In genomic region chr10:14879801-14880193, GRCh38 we compare ENCODE assay signal across 8 cellular contexts. TPM values are rescaled to one million over a fixed set of nuclear protein-coding genes. Genes with fewer than 3 reads are reported as not detected.
DNase-seq lines count a peak whose midpoint lies in the region; ATAC-seq, FAIRE-seq and TF ChIP-seq lines count a peak whose summit lies in the region.

No MANE protein-coding gene starts in this region.

- intact Hi-C loops in left ventricle myocardium inferior (cut with micrococcal nuclease) (no loop called here), cardiac septum (cut with DNase I) (loop anchor here (2.0 to 5.0 kb wide), 3 partner anchors 41 to 277 kb away; partner anchors contain the start of genes CDNF, HSPA14, MEIG1 and MSANTD7), GM12878 (cut with micrococcal nuclease; ENCODE audit: unreplicated experiment) (loop anchor here (2.0 to 10.0 kb wide), 4 partner anchors 42 to 225 kb away; partner anchors contain the start of genes CDNF, HSPA14, MEIG1 and MSANTD7), vagina (cut with DNase I) (no loop called here), adrenal gland (cut with DNase I) (no loop called here)

- RAD21 ChIA-PET in GM12878 (lab: Charles Lee; ENCODE audit: unreplicated experiment) = interaction anchor here (1.4 kb wide), 1 partner anchor 73 kb away, joined by 5 read pairs; no protein-coding TSS in a partner anchor

- no peak overlapping the region for H3K4ac ChIP-seq in mesenchymal stem cell (ENCODE audit: low read depth in 1 of 2, low read length in 2 of 2)

- SMC1A ChIA-PET in GM12878 (lab: Charles Lee; ENCODE audit: uncharacterized antibody, unreplicated experiment) = interaction anchor here (0.6 to 5.2 kb wide), 7 partner anchors 10 to 75 kb away, joined by 3 to 23 read pairs (median 5); partner anchors contain the start of genes CDNF, DCLRE1C, HSPA14 and MSANTD7

- no peaks in the 10 kb centered on the region for H4K20me1 ChIP-seq in GM12878 (ENCODE audit: control insufficient read depth, insufficient read depth)

- peak overlapping the region; percentile 84 for H3K9ac ChIP-seq in GM12878 (ENCODE audit: control insufficient read depth, insufficient read depth, low read length)
- peak overlapping the region; percentile 99 for H3K9ac ChIP-seq in mesenchymal stem cell (ENCODE audit: low read length)

- H3K79me1 ChIP-seq in mesenchymal stem cell (replicated peaks; ENCODE audit: low read length, poor library complexity, severe bottlenecking) = peaks cover 21% of the 10 kb centered on the region

- H2BK12ac ChIP-seq in mesenchymal stem cell (ENCODE audit: low read length in 2 of 2) = no peak overlapping the region

- POLR2A ChIA-PET in GM12878 (lab: Charles Lee) = interaction anchor here (0.6 to 1.5 kb wide), 4 partner anchors 9 to 214 kb away, joined by 3 to 7 read pairs (median 4); partner anchors contain the start of genes CDNF, HSPA14 and MSANTD7

- TF ChIP-seq EP300 in GM12878 (IDR thresholded peaks at IDR 0.05; ENCODE audit: borderline replicate concordance in 1 of 2, control insufficient read depth in 1 of 2, low read depth in 2 of 2, low read length in 2 of 2) = no peak

- H2BK120ac ChIP-seq in mesenchymal stem cell (ENCODE audit: low read depth, low read length) = no peak overlapping the region

- no peak for ATAC-seq in GM12878

- in situ Hi-C loops in GM12878 (cut with MboI) = no loop called here

- no peak overlapping the region for H2AK5ac ChIP-seq in mesenchymal stem cell (ENCODE audit: low read length, severe bottlenecking)

- no peak overlapping the region for H2BK15ac ChIP-seq in mesenchymal stem cell (ENCODE audit: low read depth, poor library complexity, severe bottlenecking)

- no peak for TF ChIP-seq CTCF in left ventricle myocardium inferior (IDR thresholded peaks at IDR 0.05; ENCODE audit: borderline replicate concordance)
- TF ChIP-seq CTCF in GM12878 (IDR thresholded peaks at IDR 0.05 in 2 of 3, conservative IDR thresholded peaks at IDR 0.05 in 1 of 3; ENCODE audit: control insufficient read depth in 2 of 3, extremely low read depth in 1 of 3, insufficient read depth in 1 of 3, low read depth in 3 of 3, low read length in 3 of 3) = no peak
- no peak for TF ChIP-seq CTCF in vagina (IDR thresholded peaks at IDR 0.05)
- no peak for TF ChIP-seq CTCF in adrenal gland (IDR thresholded peaks at IDR 0.05)

- H3K4me2 ChIP-seq in GM12878 (ENCODE audit: control insufficient read depth, insufficient read depth) (peak overlapping the region; percentile 72), mesenchymal stem cell (ENCODE audit: low read length, poor library complexity, severe bottlenecking) (peak overlapping the region; percentile 78)

- FAIRE-seq in GM12878 (lab: Jason Lieb, UNC) = no peak

- H3K27ac ChIP-seq in left ventricle myocardium inferior (replicated peaks) (no peak overlapping the region), GM12878 (ENCODE audit: control insufficient read depth, insufficient read depth) (peak overlapping the region; percentile 72), mesenchymal stem cell (ENCODE audit: low read length, poor library complexity, severe bottlenecking) (no peak overlapping the region), vagina (no peak overlapping the region), adrenal gland (no peak overlapping the region)

- TF ChIP-seq RAD21 in GM12878 (IDR thresholded peaks at IDR 0.05; ENCODE audit: insufficient read depth, low read depth, low read length) = no peak

- H3K27me3 ChIP-seq in left ventricle myocardium inferior (ENCODE audit: low read depth) (no peaks in the 10 kb centered on the region), GM12878 (replicated peaks in 1 of 2; ENCODE audit: control insufficient read depth in 2 of 2, insufficient read depth in 2 of 2, low read length in 1 of 2) (no peaks in the 10 kb centered on the region), mesenchymal stem cell (ENCODE audit: control insufficient read depth in 1 of 2, insufficient read depth in 1 of 2, low read length in 2 of 2) (no peaks in the 10 kb centered on the region), vagina (no peaks in the 10 kb centered on the region), adrenal gland (no peaks in the 10 kb centered on the region)

- no peak overlapping the region for H3K23ac ChIP-seq in mesenchymal stem cell (ENCODE audit: low read length in 2 of 2)

- H3K14ac ChIP-seq in mesenchymal stem cell (ENCODE audit: low read length in 2 of 2) = no peak overlapping the region

- H3K9me3 ChIP-seq in left ventricle myocardium inferior (replicated peaks) (no peaks in the 10 kb centered on the region), GM12878 (replicated peaks; ENCODE audit: control insufficient read depth, insufficient read depth, low read length) (no peaks in the 10 kb centered on the region), mesenchymal stem cell (ENCODE audit: control insufficient read depth, low read length) (no peaks in the 10 kb centered on the region), vagina (no peaks in the 10 kb centered on the region), adrenal gland (replicated peaks in 1 of 3) (no peaks in the 10 kb centered on the region)

- TF ChIP-seq POLR2A in GM12878 (IDR thresholded peaks at IDR 0.05; ENCODE audit: low read depth, low read length) (no peak), vagina (IDR thresholded peaks at IDR 0.05) (no peak), adrenal gland (IDR thresholded peaks at IDR 0.05) (no peak)

- no TSS peak for BruUV-seq in GM12878 (replicated peaks; lab: Mats Ljungman, UMichigan)

- no peak overlapping the region for H4K91ac ChIP-seq in mesenchymal stem cell (ENCODE audit: low read length)

- H3K4me1 ChIP-seq in left ventricle myocardium inferior (peaks cover 50% of the 10 kb centered on the region), GM12878 (ENCODE audit: control insufficient read depth, insufficient read depth, low read length) (peaks cover 5% of the 10 kb centered on the region; the same call in 1 of the 2 replicates), mesenchymal stem cell (ENCODE audit: control insufficient read depth, insufficient read depth, low read depth, low read length) (peaks cover 7% of the 10 kb centered on the region), vagina (peaks cover 26% of the 10 kb centered on the region), adrenal gland (replicated peaks in 1 of 2) (peaks cover 4 to 31% of the 10 kb centered on the region in 2 donors)

- H3K18ac ChIP-seq in mesenchymal stem cell (ENCODE audit: low read depth in 1 of 2, low read length in 2 of 2) = no peak overlapping the region

- H3K36me3 ChIP-seq in left ventricle myocardium inferior = no peaks in the 10 kb centered on the region
- H3K36me3 ChIP-seq in GM12878 (ENCODE audit: control insufficient read depth in 2 of 2, insufficient read depth in 2 of 2, low read length in 1 of 2) = peaks cover 0 to 6% of the 10 kb centered on the region in 2 experiments; a peak in 1 of 4 replicates
- peaks cover 0 to 4% of the 10 kb centered on the region in 2 experiments for H3K36me3 ChIP-seq in mesenchymal stem cell (ENCODE audit: control insufficient read depth in 1 of 2, insufficient read depth in 2 of 2, low read depth in 1 of 2, low read length in 2 of 2)
- no peaks in the 10 kb centered on the region for H3K36me3 ChIP-seq in vagina
- H3K36me3 ChIP-seq in adrenal gland (replicated peaks in 1 of 2) = no peaks in the 10 kb centered on the region

- H4K8ac ChIP-seq in mesenchymal stem cell (ENCODE audit: low read length) = no peak overlapping the region

- H3K79me2 ChIP-seq in GM12878 (ENCODE audit: control insufficient read depth, insufficient read depth, low read length) = peaks cover 73% of the 10 kb centered on the region

- H2BK5ac ChIP-seq in mesenchymal stem cell (ENCODE audit: low read depth, low read length, poor library complexity, severe bottlenecking) = no peak overlapping the region

- WGBS in GM12878 (ENCODE audit: insufficient coverage, insufficient replicate concordance, low lambda C conversion rate, missing lambda C conversion rate) = 1% methylated on average over 7 of the region's 7 CpGs
- WGBS in mesenchymal stem cell = 0% methylated on average over 1 of the region's 7 CpGs
- WGBS in adrenal gland, 4 donors = 0 to 2% (median 1%) methylated on average over 7 of the region's 7 CpGs

- DNase-seq in left ventricle myocardium inferior (no peak), cardiac septum (ENCODE audit: low spot score) (no peak), GM12878 (ENCODE audit: low read depth, low spot score) (no peak), mesenchymal stem cell (no peak), vagina (ENCODE audit: extremely low spot score in 2 of 2) (no peak), adrenal gland (no peak), NCI-H2029 (lab: John Stamatoyannopoulos, UW) (no peak)
- DNase-seq in stimulated activated CD4-positive, alpha-beta T cell treated with anti-CD3 and anti-CD28 coated beads, Interleukin-4, amount 100 ng/mL, for 24 hours = no peak

- H3K4me3 ChIP-seq in left ventricle myocardium inferior = peak overlapping the region; percentile 95
- H3K4me3 ChIP-seq in GM12878 = peak overlapping the region; percentile 89
- H3K4me3 ChIP-seq in mesenchymal stem cell (ENCODE audit: insufficient read depth in 1 of 2, low read depth in 1 of 2, low read length in 2 of 2) = peak overlapping the region in 1 of 2 experiments; percentile 88
- peak overlapping the region; percentile 81 to 97 for H3K4me3 ChIP-seq in vagina
- peak overlapping the region in 2 of 4 donors; percentile 77 to 94 for H3K4me3 ChIP-seq in adrenal gland

- CTCF ChIA-PET in GM12878 (lab: Yijun Ruan, JAX) = interaction anchor here (0.6 to 3.8 kb wide), 9 partner anchors 10 to 292 kb away, joined by 3 to 17 read pairs (median 4); partner anchors contain the start of genes CDNF, DCLRE1C, HSPA14 and MSANTD7

- peak overlapping the region; percentile 72; the same call in 1 of the 2 replicates for H2AFZ ChIP-seq in GM12878 (ENCODE audit: control insufficient read depth, low read depth, low read length)
- no peak overlapping the region for H2AFZ ChIP-seq in mesenchymal stem cell (ENCODE audit: low read depth, low read length)

RNA-seq across cellular contexts. Expression of gene SUV39H2, which starts 1.1 kb away (rescaled TPM):
- 4.8 TPM for total RNA-seq in left ventricle myocardium inferior
- total RNA-seq in cardiac septum = 7.9 TPM
- total RNA-seq in GM12878 (2013; cell fraction: nucleolus; rRNA removed) = 50.3 and 53.7 TPM in 2 replicates
- total RNA-seq in GM12878 (2014; rRNA removed) = 24.3 and 27.6 TPM in 2 replicates
- 32.3 and 32.6 TPM in 2 replicates for total RNA-seq in GM12878 (2014; rRNA removed; fragmentation: Illumina TruSeq; extraction: Trizol)
- 25.8 and 26.9 TPM in 2 replicates for total RNA-seq in GM12878 (2021)
- polyA plus RNA-seq in GM12878 (2011; ENCODE audit: low read depth) = 10.0 TPM
- 26.1 and 43.4 TPM in 2 replicates for polyA plus RNA-seq in GM12878 (2011; rRNA removed)
- 10.1 and 15.2 TPM in 2 replicates for polyA plus RNA-seq in GM12878 (2011; cell fraction: cytosol; rRNA removed)
- 12.7 and 16.4 TPM in 2 replicates for polyA plus RNA-seq in GM12878 (2011; cell fraction: nucleus; rRNA removed)
- polyA plus RNA-seq in GM12878 (2012) = 11.1 and 13.8 TPM in 2 replicates
- polyA plus RNA-seq in GM12878 (2014; fragmentation: Illumina TruSeq; extraction: Trizol) = 41.1 and 45.0 TPM in 2 replicates
- polyA plus RNA-seq in GM12878 (2014; fragmentation: Nextera tagmentation; extraction: Ambion mirVana) = 10 to 100 TPM; 26.5 to 40.3 TPM
- 17.9 and 27.4 TPM in 2 replicates for polyA plus RNA-seq in GM12878 (2014; rRNA removed)
- polyA plus RNA-seq in GM12878 (2016; fragmentation: Nextera tagmentation; extraction: Ambion mirVana) = 10 to 100 TPM; 33.7 to 36.4 TPM
- polyA minus RNA-seq in GM12878 (2011; rRNA and poly(A)+ RNA removed) = 16.2 and 29.9 TPM in 2 replicates
- 11.0 and 14.3 TPM in 2 replicates for polyA minus RNA-seq in GM12878 (2011; cell fraction: cytosol; rRNA and poly(A)+ RNA removed)
- polyA minus RNA-seq in GM12878 (2011; cell fraction: nucleus; rRNA and poly(A)+ RNA removed) = 9.2 and 16.4 TPM in 2 replicates
- 7.4 TPM for polyA plus RNA-seq in mesenchymal stem cell (2013, experiment 1 of 2)
- 8.9 TPM for polyA plus RNA-seq in mesenchymal stem cell (2013, experiment 2 of 2)
- total RNA-seq in vagina = 6.9 TPM
- total RNA-seq in adrenal gland = 1 to 10 TPM; 3.5 to 8.1 (median 6.4) TPM
- 1 to 10 TPM; 1.7 to 9.9 (median 1.8) TPM for polyA plus RNA-seq in adrenal gland

RNA-seq across cellular contexts. Expression of gene HSPA14, which starts 41.7 kb away (rescaled TPM):
- total RNA-seq in left ventricle myocardium inferior (8.2 TPM), cardiac septum (7.3 TPM), GM12878 (2014; rRNA removed) (28.0 and 30.9 TPM in 2 replicates), GM12878 (2014; rRNA removed; fragmentation: Illumina TruSeq; extraction: Trizol) (32.9 and 35.5 TPM in 2 replicates), GM12878 (2021) (24.5 and 26.6 TPM in 2 replicates), vagina (8.3 TPM), adrenal gland (10 to 100 TPM in 4 of 8 donors, 1 to 10 TPM in 4; 5.4 to 16.5 (median 10.2) TPM)
- total RNA-seq in GM12878 (2013; cell fraction: nucleolus; rRNA removed) = 12.4 and 14.7 TPM in 2 replicates
- 12.9 TPM for polyA plus RNA-seq in GM12878 (2011; ENCODE audit: low read depth)
- polyA plus RNA-seq in GM12878 (2011; rRNA removed) (33.1 and 50.3 TPM in 2 replicates), GM12878 (2014; fragmentation: Illumina TruSeq; extraction: Trizol) (31.3 and 34.6 TPM in 2 replicates), GM12878 (2014; fragmentation: Nextera tagmentation; extraction: Ambion mirVana) (10 to 100 TPM; 44.1 to 46.4 TPM), GM12878 (2014; rRNA removed) (27.3 and 32.3 TPM in 2 replicates), GM12878 (2016; fragmentation: Nextera tagmentation; extraction: Ambion mirVana) (10 to 100 TPM; 53.1 to 56.1 TPM), adrenal gland (10 to 100 TPM; 12.6 to 17.2 (median 13.4) TPM)
- 11.7 and 13.7 TPM in 2 replicates for polyA plus RNA-seq in GM12878 (2011; cell fraction: cytosol; rRNA removed)
- 22.9 and 25.2 TPM in 2 replicates for polyA plus RNA-seq in GM12878 (2011; cell fraction: nucleus; rRNA removed)
- polyA plus RNA-seq in GM12878 (2012) = 15.4 and 15.5 TPM in 2 replicates
- 8.8 and 12.3 TPM in 2 replicates for polyA minus RNA-seq in GM12878 (2011; rRNA and poly(A)+ RNA removed)
- 3.9 and 7.0 TPM in 2 replicates for polyA minus RNA-seq in GM12878 (2011; cell fraction: cytosol; rRNA and poly(A)+ RNA removed)
- 5.2 and 6.4 TPM in 2 replicates for polyA minus RNA-seq in GM12878 (2011; cell fraction: nucleus; rRNA and poly(A)+ RNA removed)
- 11.4 TPM for polyA plus RNA-seq in mesenchymal stem cell (2013, experiment 1 of 2)
- 11.7 TPM for polyA plus RNA-seq in mesenchymal stem cell (2013, experiment 2 of 2)

RNA-seq across cellular contexts. Expression of gene MSANTD7, which starts 41.7 kb away (rescaled TPM):
- total RNA-seq in left ventricle myocardium inferior (5.0 TPM), cardiac septum (6.0 TPM), GM12878 (2014; rRNA removed) (22.8 and 27.9 TPM in 2 replicates), GM12878 (2014; rRNA removed; fragmentation: Illumina TruSeq; extraction: Trizol) (19.3 and 19.7 TPM in 2 replicates), GM12878 (2021) (20.1 and 20.6 TPM in 2 replicates), vagina (11.8 TPM), adrenal gland (1 to 10 TPM; 4.8 to 9.1 (median 7.5) TPM)
- 34.4 and 35.8 TPM in 2 replicates for total RNA-seq in GM12878 (2013; cell fraction: nucleolus; rRNA removed)
- 7.0 TPM for polyA plus RNA-seq in GM12878 (2011; ENCODE audit: low read depth)
- polyA plus RNA-seq in GM12878 (2011; rRNA removed) (13.5 and 15.5 TPM in 2 replicates), GM12878 (2014; fragmentation: Illumina TruSeq; extraction: Trizol) (18.9 and 19.3 TPM in 2 replicates), GM12878 (2014; fragmentation: Nextera tagmentation; extraction: Ambion mirVana) (1 to 10 TPM; 3.5 to 4.5 TPM), GM12878 (2014; rRNA removed) (13.5 and 14.0 TPM in 2 replicates), GM12878 (2016; fragmentation: Nextera tagmentation; extraction: Ambion mirVana) (10 to 100 TPM; 17.8 to 19.1 TPM), adrenal gland (1 to 10 TPM; 2.6 to 7.8 (median 2.7) TPM)
- polyA plus RNA-seq in GM12878 (2011; cell fraction: cytosol; rRNA removed) = 8.0 and 9.5 TPM in 2 replicates
- 9.2 and 11.5 TPM in 2 replicates for polyA plus RNA-seq in GM12878 (2011; cell fraction: nucleus; rRNA removed)
- polyA plus RNA-seq in GM12878 (2012) = 7.7 and 8.2 TPM in 2 replicates
- polyA minus RNA-seq in GM12878 (2011; rRNA and poly(A)+ RNA removed) = 24.8 and 25.1 TPM in 2 replicates
- polyA minus RNA-seq in GM12878 (2011; cell fraction: cytosol; rRNA and poly(A)+ RNA removed) = 11.2 and 13.0 TPM in 2 replicates
- 19.0 and 33.1 TPM in 2 replicates for polyA minus RNA-seq in GM12878 (2011; cell fraction: nucleus; rRNA and poly(A)+ RNA removed)
- 9.5 TPM for polyA plus RNA-seq in mesenchymal stem cell (2013, experiment 1 of 2)
- polyA plus RNA-seq in mesenchymal stem cell (2013, experiment 2 of 2) = 9.3 TPM

RNA-seq across cellular contexts. Expression of gene CDNF, which starts 42.0 kb away (rescaled TPM):
- 1.5 TPM for total RNA-seq in left ventricle myocardium inferior
- total RNA-seq in cardiac septum = 2.3 TPM
- total RNA-seq in GM12878 (2013; cell fraction: nucleolus; rRNA removed) = 0.56 and 1.9 TPM in 2 replicates
- total RNA-seq in GM12878 (2014; rRNA removed) = 0.98 and 1.9 TPM in 2 replicates
- 1.0 and 1.2 TPM in 2 replicates for total RNA-seq in GM12878 (2014; rRNA removed; fragmentation: Illumina TruSeq; extraction: Trizol)
- 0.43 and 1.0 TPM in 2 replicates for total RNA-seq in GM12878 (2021)
- 2.2 TPM for polyA plus RNA-seq in GM12878 (2011; ENCODE audit: low read depth)
- 0.81 TPM in 2 replicates for polyA plus RNA-seq in GM12878 (2011; rRNA removed)
- polyA plus RNA-seq in GM12878 (2011; cell fraction: cytosol; rRNA removed) = 0.31 and 0.32 TPM in 2 replicates
- polyA plus RNA-seq in GM12878 (2011; cell fraction: nucleus; rRNA removed) = 0.66 TPM in 1 of 2 replicates, not detected in the other
- polyA plus RNA-seq in GM12878 (2012) = 0.94 and 1.3 TPM in 2 replicates
- 0.73 and 2.3 TPM in 2 replicates for polyA plus RNA-seq in GM12878 (2014; fragmentation: Illumina TruSeq; extraction: Trizol)
- polyA plus RNA-seq in GM12878 (2014; fragmentation: Nextera tagmentation; extraction: Ambion mirVana) = under 1 TPM; 0.08 to 0.29 TPM
- polyA plus RNA-seq in GM12878 (2014; rRNA removed) = 1.2 and 2.7 TPM in 2 replicates
- polyA plus RNA-seq in GM12878 (2016; fragmentation: Nextera tagmentation; extraction: Ambion mirVana) = under 1 TPM; 0.48 to 0.54 TPM
- polyA minus RNA-seq in GM12878 (2011; rRNA and poly(A)+ RNA removed) = not detected in 2 replicates
- not detected in 2 replicates for polyA minus RNA-seq in GM12878 (2011; cell fraction: cytosol; rRNA and poly(A)+ RNA removed)
- not detected in 2 replicates for polyA minus RNA-seq in GM12878 (2011; cell fraction: nucleus; rRNA and poly(A)+ RNA removed)
- 0.99 TPM for polyA plus RNA-seq in mesenchymal stem cell (2013, experiment 1 of 2)
- polyA plus RNA-seq in mesenchymal stem cell (2013, experiment 2 of 2) = 0.89 TPM
- 7.4 TPM for total RNA-seq in vagina
- 1 to 10 TPM in 7 of 8 donors, under 1 TPM in 1; 0.97 to 6.6 (median 3.2) TPM for total RNA-seq in adrenal gland
- 1 to 10 TPM; 2.3 to 5.2 (median 3.6) TPM for polyA plus RNA-seq in adrenal gland

Comparison
In these comparisons a context has a peak if more than half of its experiments do, and no peak if none do; other contexts are left out.
1. intact Hi-C loops: an anchor here in cardiac septum (2.0 to 5.0 kb wide) and GM12878 (2.0 to 10.0 kb wide); none called in left ventricle myocardium inferior, vagina and adrenal gland.